ENCODE assay signal across 18 cellular contexts in the genomic region with DNA sequence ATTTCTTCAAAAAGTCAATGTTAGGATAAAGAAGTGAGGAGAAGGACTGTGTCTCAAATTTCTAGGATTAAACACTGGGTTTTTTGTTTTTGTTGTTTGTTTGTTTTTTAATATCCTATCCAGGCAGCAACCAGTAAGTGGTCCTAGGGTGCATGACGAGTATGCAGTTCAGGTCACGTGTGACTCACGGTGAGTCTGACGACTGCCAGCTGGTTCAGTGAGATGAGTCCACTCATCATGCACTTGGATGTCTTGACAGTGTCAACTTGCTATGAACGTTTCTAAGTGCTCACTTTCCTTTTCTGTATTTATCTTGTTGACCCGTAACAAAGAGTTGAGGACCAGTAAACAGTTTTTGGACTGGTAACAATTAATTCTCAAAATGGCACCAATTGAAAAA. TPM values are rescaled to one million over a fixed set of nuclear protein-coding genes. Genes with fewer than 3 reads are reported as not detected.
A peak's percentile ranks its signal among the peaks of the same experiment; 100 is the strongest.
DNase-seq lines count a peak whose midpoint lies in the region; ATAC-seq, FAIRE-seq and TF ChIP-seq lines count a peak whose summit lies in the region.
"Had no signal": no experiment of that assay in that cellular context is flagged by ENCODE, and none has a peak within 500 bp of the region (broad histone marks: within the 10 kb centered on the region; RNA-seq: fewer than 3 reads in every experiment).

No MANE protein-coding gene starts in this region.

- H3K27me3 ChIP-seq in dorsolateral prefrontal cortex = no peaks in the 10 kb centered on the region
- H3K27me3 ChIP-seq: SJSA1 had no signal

- DNase-seq in AG20443 (ENCODE audit: low spot score) (peak; percentile 17), GM12891 (ENCODE audit: insufficient read length, low spot score) (no peak), amniotic epithelial cell (ENCODE audit: low read depth) (peak; percentile 43), foreskin fibroblast (peak; percentile 37 to 46), dorsolateral prefrontal cortex (no peak), iPS-NIHi7 (ENCODE audit: extremely low spot score) (no peak)
- DNase-seq: activated CD4-positive, alpha-beta T cell treated with anti-CD3 and anti-CD28 coated beads for 4 hours; activated CD8-positive, alpha-beta memory T cell treated with anti-CD3 and anti-CD28 coated beads, Interleukin-2, amount 50 U/mL, for 4 hours; anterior cingulate cortex; hypothalamus; NCI-H1417 treated with DMSO at 0.1 percent for 48 hours; stimulated activated CD4-positive, alpha-beta T cell treated with anti-CD3 and anti-CD28 coated beads, Interleukin-2, amount 100 ng/mL, for 48 hours had no signal

- FAIRE-seq in GM12891 (lab: Jason Lieb, UNC) = peak; percentile 13
- FAIRE-seq: D721Med, GM18507 had no signal

- no peak for TF ChIP-seq POLR2A in GM12891 (IDR thresholded peaks at IDR 0.05; ENCODE audit: low read depth, low read length)

- TF ChIP-seq CTCF in foreskin fibroblast (IDR thresholded peaks at IDR 0.05; ENCODE audit: low read depth, low read length) = no peak
- TF ChIP-seq CTCF in dorsolateral prefrontal cortex (IDR thresholded peaks at IDR 0.05 in 54 of 56, conservative IDR thresholded peaks at IDR 0.05 in 2 of 56; ENCODE audit: low read depth in 1 of 56, partially characterized antibody in 56 of 56) = no peak

- intact Hi-C loops in dorsolateral prefrontal cortex (cut with DNase I) = no loop called here

- H3K4me3 ChIP-seq in foreskin fibroblast (ENCODE audit: low read depth in 1 of 2, low read length in 2 of 2) (no peak overlapping the region), dorsolateral prefrontal cortex (no peak overlapping the region)
- H3K4me3 ChIP-seq: SJSA1, thoracic aorta had no signal

- ATAC-seq in GM19397 (IDR thresholded peaks at IDR 0.05; ENCODE audit: unreplicated experiment) (no peak), GM21381 (IDR thresholded peaks at IDR 0.05; ENCODE audit: unreplicated experiment) (no peak)

- no peak overlapping the region for H3K27ac ChIP-seq in dorsolateral prefrontal cortex
- H3K27ac ChIP-seq: SJSA1, thoracic aorta had no signal

TF ChIP-seq in GM12891, 5 proteins besides CTCF, POLR2A, EP300 and RAD21:
- no peak for TF ChIP-seq POLR2AphosphoS5 (IDR thresholded peaks at IDR 0.05; ENCODE audit: low read depth, low read length)

RNA-seq across cellular contexts. Expression of a gene that starts 32.7 kb away (rescaled TPM):
- 4.9 TPM for polyA plus RNA-seq in GM12891 (2012; ENCODE audit: low read depth, missing spikeins)
- 10 to 100 TPM in 95 of 120 experiments, 1 to 10 TPM in 25; 6.7 to 22.6 (median 12.7) TPM for total RNA-seq in dorsolateral prefrontal cortex

Comparison
In these comparisons a context has a peak if more than half of its experiments do, and no peak if none do; other contexts are left out.
1. DNase-seq: peak in AG20443 (single experiment), amniotic epithelial cell (single experiment) and foreskin fibroblast (2 of 2); none in GM12891 (single experiment), dorsolateral prefrontal cortex (0 of 10) and iPS-NIHi7 (single experiment).